12 cellular contexts compared by ENCODE assay signal in the genomic region with DNA sequence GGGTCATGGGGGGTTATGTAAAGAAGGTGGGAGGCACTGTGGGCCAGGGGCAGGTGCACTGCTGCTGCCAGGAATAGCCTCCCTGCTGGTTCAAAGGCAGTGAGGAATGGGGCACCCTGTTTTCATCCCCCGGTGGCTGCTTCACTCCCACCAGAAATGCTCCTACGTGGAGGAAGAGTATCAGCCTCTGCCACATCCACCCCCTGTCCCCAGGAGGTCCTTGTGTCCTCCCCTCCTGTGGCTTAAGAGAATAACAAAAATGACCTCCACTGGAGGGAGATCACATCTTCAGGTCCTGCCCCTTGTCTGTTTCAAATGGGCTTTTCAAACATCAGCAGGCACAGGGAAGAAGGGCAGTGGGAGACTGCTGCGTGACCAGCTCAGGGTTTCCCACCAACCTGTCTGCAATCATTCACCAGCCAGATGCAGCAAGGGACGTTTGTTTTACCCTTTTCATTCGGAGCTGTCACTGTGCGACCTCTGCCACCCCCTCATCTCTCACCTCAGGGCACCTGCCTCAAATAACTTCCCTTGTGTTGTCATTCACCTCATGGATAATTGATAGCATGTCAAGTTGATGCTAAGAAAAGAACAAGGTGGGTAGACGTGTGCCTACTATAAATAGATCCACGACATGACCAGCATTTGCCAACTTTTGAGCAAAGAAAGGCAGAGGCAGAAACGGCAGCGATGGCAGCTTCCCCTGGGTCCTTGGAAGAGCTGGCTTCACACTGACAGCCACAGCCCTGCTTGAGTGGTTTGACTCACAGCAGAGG.
A peak's percentile ranks its signal among the peaks of the same experiment; 100 is the strongest.
DNase-seq lines count a peak whose midpoint lies in the region; ATAC-seq and TF ChIP-seq lines count a peak whose summit lies in the region.
"Had no signal": no experiment of that assay in that cellular context is flagged by ENCODE, and none has a peak within 500 bp of the region (broad histone marks: within the 10 kb centered on the region; RNA-seq: fewer than 3 reads in every experiment).

No MANE protein-coding gene starts in this region.

- no peak for TF ChIP-seq CTCF in choroid plexus epithelial cell (conservative IDR thresholded peaks at IDR 0.05; ENCODE audit: low read depth, low read length)
- TF ChIP-seq CTCF in osteoblast (IDR thresholded peaks at IDR 0.05; ENCODE audit: extremely low read depth, low read depth, low read length) = no peak
- TF ChIP-seq CTCF in spleen (IDR thresholded peaks at IDR 0.05 in 8 of 11, conservative IDR thresholded peaks at IDR 0.05 in 3 of 11) = no peak
- no peak for TF ChIP-seq CTCF in lower lobe of right lung (IDR thresholded peaks at IDR 0.05)

- 19 to 37% (median 30%) methylated on average over 10 of the region's 10 CpGs for WGBS in spleen, 5 donors

- no peak overlapping the region for H3K4me3 ChIP-seq in choroid plexus epithelial cell (ENCODE audit: low read depth, low read length)
- H3K4me3 ChIP-seq in osteoblast (ENCODE audit: insufficient read depth, low read length) = peak overlapping the region; percentile 21
- no peak overlapping the region for H3K4me3 ChIP-seq in spleen
- no peak overlapping the region for H3K4me3 ChIP-seq in lower lobe of right lung
- H3K4me3 ChIP-seq: gastrocnemius medialis had no signal

- H3K79me2 ChIP-seq in osteoblast (ENCODE audit: insufficient read depth, low read length) = peaks cover 13% of the 10 kb centered on the region

- H3K36me3 ChIP-seq in osteoblast (ENCODE audit: insufficient read depth, low read length) (no peaks in the 10 kb centered on the region), spleen (no peaks in the 10 kb centered on the region), lower lobe of right lung (no peaks in the 10 kb centered on the region)
- H3K36me3 ChIP-seq: gastrocnemius medialis had no signal

- no peaks in the 10 kb centered on the region for H4K20me1 ChIP-seq in osteoblast (ENCODE audit: insufficient read depth, low read length)

- TF ChIP-seq POLR2A in spleen (IDR thresholded peaks at IDR 0.05) = no peak

- intact Hi-C loops in spleen (cut with DNase I; ENCODE audit: low total_unique reads) = no loop called here
- intact Hi-C loops in lower lobe of right lung (cut with DNase I) = no loop called here

- H3K27ac ChIP-seq in osteoblast (ENCODE audit: low read depth, low read length) (peak overlapping the region; percentile 21), spleen (no peak overlapping the region), lower lobe of right lung (no peak overlapping the region)
- H3K27ac ChIP-seq: gastrocnemius medialis had no signal

- H3K9me3 ChIP-seq in osteoblast (ENCODE audit: low read depth, low read length) = no peaks in the 10 kb centered on the region
- no peaks in the 10 kb centered on the region for H3K9me3 ChIP-seq in spleen
- H3K9me3 ChIP-seq in lower lobe of right lung = no peaks in the 10 kb centered on the region
- H3K9me3 ChIP-seq: gastrocnemius medialis had no signal

- H3K27me3 ChIP-seq in osteoblast (ENCODE audit: insufficient read depth, low read length) = no peaks in the 10 kb centered on the region
- H3K27me3 ChIP-seq in spleen (replicated peaks in 1 of 7) = peaks cover 0 to 15% (median 0%) of the 10 kb centered on the region in 7 donors
- no peaks in the 10 kb centered on the region for H3K27me3 ChIP-seq in lower lobe of right lung (ENCODE audit: low read depth)
- H3K27me3 ChIP-seq: gastrocnemius medialis had no signal

- H3K4me1 ChIP-seq in osteoblast (ENCODE audit: insufficient read depth, low read length) (peaks cover 28% of the 10 kb centered on the region), spleen (no peaks in the 10 kb centered on the region), lower lobe of right lung (no peaks in the 10 kb centered on the region)
- H3K4me1 ChIP-seq: gastrocnemius medialis had no signal

- DNase-seq in ELF-1 (ENCODE audit: low read depth, low spot score) = peak; percentile 58
- peak; percentile 28 for DNase-seq in LHCN-M2 (ENCODE audit: low read depth)
- peak; percentile 8 for DNase-seq in choroid plexus epithelial cell (ENCODE audit: low read depth)
- no peak for DNase-seq in osteoblast (ENCODE audit: insufficient read length, low spot score, missing footprints)
- DNase-seq in activated CD8-positive, alpha-beta memory T cell treated with anti-CD3 and anti-CD28 coated beads for 24 hours = no peak
- DNase-seq in spleen = no peak
- no peak for DNase-seq in lower lobe of right lung
- DNase-seq: activated CD4-positive, alpha-beta T cell treated with anti-CD3 and anti-CD28 coated beads for 1 hour; activated gamma-delta T cell treated with Interleukin-2 at 50 U/mL for 16 hours; NCI-H2029 treated with DMSO at 0.1 percent for 48 hours had no signal

- ATAC-seq in lower lobe of right lung (no peak), GM21515 (IDR thresholded peaks at IDR 0.05; ENCODE audit: unreplicated experiment) (no peak)

- peak overlapping the region; percentile 5 for H2AFZ ChIP-seq in osteoblast (ENCODE audit: low read length)

- H3K4me2 ChIP-seq in osteoblast (ENCODE audit: insufficient read depth, low read length) = peak overlapping the region; percentile 27

Comparison
In these comparisons a context has a peak if more than half of its experiments do, and no peak if none do; other contexts are left out.
1. DNase-seq: peak in ELF-1 (single experiment), LHCN-M2 (single experiment) and choroid plexus epithelial cell (single experiment); none in osteoblast (single experiment), activated CD8-positive, alpha-beta memory T cell treated with anti-CD3 and anti-CD28 coated beads for 24 hours (single experiment), spleen (single experiment) and lower lobe of right lung (single experiment).